15 cellular contexts compared by ENCODE assay signal in genomic region chr1:204959374-204959773, GRCh38.
"Had no signal": no experiment of that assay in that cellular context is flagged by ENCODE, and none has a peak within 500 bp of the region (broad histone marks: within the 10 kb centered on the region; RNA-seq: fewer than 3 reads in every experiment).

No MANE protein-coding gene starts in this region.

- H3K4me1 ChIP-seq: tibial nerve had no signal

- H3K4me3 ChIP-seq: pancreas, tibial nerve had no signal

- H3K4me3 Mint-ChIP-seq: activated CD4-positive, alpha-beta T cell treated with anti-CD3 and anti-CD28 coated beads for 36 hours; activated CD8-positive, alpha-beta T cell treated with anti-CD3 and anti-CD28 coated beads for 36 hours; activated naive CD4-positive, alpha-beta T cell treated with anti-CD3 and anti-CD28 coated beads for 36 hours; central memory CD8-positive, alpha-beta T cell; neural crest cell had no signal

- H3K9me3 ChIP-seq: pancreas, tibial nerve had no signal

- ATAC-seq: activated CD4-positive, alpha-beta T cell treated with anti-CD3 and anti-CD28 coated beads for 36 hours; activated CD8-positive, alpha-beta T cell treated with anti-CD3 and anti-CD28 coated beads for 36 hours; esophagus mucosa had no signal

- H3K36me3 ChIP-seq: pancreas had no signal

- H3K27me3 ChIP-seq: pancreas, tibial nerve had no signal

- DNase-seq: activated CD4-positive, alpha-beta T cell treated with anti-CD3 and anti-CD28 coated beads for 36 hours; activated CD8-positive, alpha-beta memory T cell treated with anti-CD3 and anti-CD28 coated beads, Interleukin-2, amount 50 U/mL, for 48 hours; activated CD8-positive, alpha-beta T cell treated with anti-CD3 and anti-CD28 coated beads for 36 hours; activated naive CD4-positive, alpha-beta T cell treated with anti-CD3 and anti-CD28 coated beads for 36 hours; foreskin fibroblast; islet precursor cell; pancreas; retina; small intestine; T1000 had no signal

- H3K4me1 Mint-ChIP-seq: activated CD4-positive, alpha-beta T cell treated with anti-CD3 and anti-CD28 coated beads for 36 hours; central memory CD8-positive, alpha-beta T cell; neural crest cell had no signal

- H3K27ac ChIP-seq: pancreas, tibial nerve, VCaP had no signal

- H3K27ac Mint-ChIP-seq: activated CD4-positive, alpha-beta T cell treated with anti-CD3 and anti-CD28 coated beads for 36 hours; activated CD8-positive, alpha-beta T cell treated with anti-CD3 and anti-CD28 coated beads for 36 hours; activated naive CD4-positive, alpha-beta T cell treated with anti-CD3 and anti-CD28 coated beads for 36 hours had no signal
